Comparison of ENCODE assay signal across 15 cellular contexts in the genomic region with DNA sequence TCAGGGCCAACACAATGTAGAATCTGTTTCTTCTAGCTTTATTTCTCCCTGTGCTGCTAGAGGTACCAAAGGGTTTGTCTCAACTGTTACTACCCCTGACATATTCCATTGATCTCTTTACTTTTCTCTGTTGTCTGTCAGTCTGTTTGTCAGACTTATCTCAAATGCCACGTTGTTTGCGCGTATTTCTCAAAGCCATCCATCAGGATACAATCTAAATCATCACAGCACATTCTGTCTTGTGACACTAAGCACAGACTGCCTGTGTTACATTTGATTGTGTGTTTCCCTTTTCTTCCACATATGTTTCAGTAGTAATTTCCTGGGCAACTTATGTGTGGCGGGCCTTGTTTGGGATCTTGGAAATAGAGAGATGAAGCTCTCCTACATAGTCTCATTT. TPM values are rescaled to one million over a fixed set of nuclear protein-coding genes. Genes with fewer than 3 reads are reported as not detected.
A peak's percentile ranks its signal among the peaks of the same experiment; 100 is the strongest.
DNase-seq lines count a peak whose midpoint lies in the region; ATAC-seq and TF ChIP-seq lines count a peak whose summit lies in the region.
"Had no signal": no experiment of that assay in that cellular context is flagged by ENCODE, and none has a peak within 500 bp of the region (broad histone marks: within the 10 kb centered on the region; RNA-seq: fewer than 3 reads in every experiment).

No MANE protein-coding gene starts in this region.

- H3K4me2 ChIP-seq in neural cell (ENCODE audit: low read length), result no peak overlapping the region

- no peak overlapping the region for H2AFZ ChIP-seq in neural cell (ENCODE audit: low read depth, low read length)

- H3K27ac ChIP-seq in right atrium auricular region, result peak overlapping the region; percentile 54 to 83
- peak overlapping the region; percentile 7 for H3K27ac ChIP-seq in colonic mucosa
- no peak overlapping the region for H3K27ac ChIP-seq in neural cell (ENCODE audit: low read length)
- peak overlapping the region; percentile 86 to 96 for H3K27ac ChIP-seq in uterus

- H3K9me2 ChIP-seq in neural cell (ENCODE audit: insufficient read depth, low read length), result no peaks in the 10 kb centered on the region

- H4K20me1 ChIP-seq in neural cell (ENCODE audit: insufficient read depth), result no peaks in the 10 kb centered on the region

- H3K4me1 ChIP-seq in right atrium auricular region (peaks cover 0 to 42% of the 10 kb centered on the region in 2 donors), colonic mucosa (peaks cover 4% of the 10 kb centered on the region), uterus (peaks cover 8 to 32% of the 10 kb centered on the region in 2 donors)

- ATAC-seq in left ventricle myocardium superior, result no peak
- ATAC-seq: stimulated activated memory B cell treated with anti-CD40 and anti-IgM and Interleukin-4, amounts not matched to agents 10 μg/mL and 1 μg/mL and 100 μg/mL, for 72 hours had no signal

- peaks cover 12% of the 10 kb centered on the region for H3K79me2 ChIP-seq in neural cell (replicated peaks; ENCODE audit: insufficient read depth, low read length)

- TF ChIP-seq CTCF in right atrium auricular region (IDR thresholded peaks at IDR 0.05) (no peak), colonic mucosa (IDR thresholded peaks at IDR 0.05) (no peak), neural cell (IDR thresholded peaks at IDR 0.05; ENCODE audit: poor library complexity, severe bottlenecking) (no peak), uterus (IDR thresholded peaks at IDR 0.05) (no peak)

- no peak for TF ChIP-seq POLR2A in uterus (IDR thresholded peaks at IDR 0.05)

- H3K9me3 ChIP-seq in right atrium auricular region, result no peaks in the 10 kb centered on the region
- no peaks in the 10 kb centered on the region for H3K9me3 ChIP-seq in colonic mucosa
- H3K9me3 ChIP-seq in neural cell (ENCODE audit: low read length), result no peaks in the 10 kb centered on the region
- H3K9me3 ChIP-seq in uterus, result no peaks in the 10 kb centered on the region

- H3K36me3 ChIP-seq in right atrium auricular region (no peaks in the 10 kb centered on the region), colonic mucosa (no peaks in the 10 kb centered on the region), neural cell (ENCODE audit: insufficient read depth, low read length) (no peaks in the 10 kb centered on the region), uterus (no peaks in the 10 kb centered on the region)

- TF ChIP-seq EP300 in neural cell (conservative IDR thresholded peaks at IDR 0.05; ENCODE audit: poor library complexity, severe bottlenecking), result peak; percentile 92

- H3K9ac ChIP-seq in colonic mucosa (ENCODE audit: low read depth in 2 of 2, low read length in 2 of 2) (no peak overlapping the region), neural cell (ENCODE audit: low read length) (no peak overlapping the region)

- no peaks in the 10 kb centered on the region for H3F3A ChIP-seq in neural cell (ENCODE audit: insufficient read depth, low read length, poor library complexity, severe bottlenecking)

- intact Hi-C loops in left ventricle myocardium superior (cut with micrococcal nuclease) (no loop called here), colonic mucosa (cut with DNase I) (no loop called here), uterus (cut with DNase I; ENCODE audit: low total_unique reads) (no loop called here)

- DNase-seq in right atrium auricular region (ENCODE audit: low spot score) (no peak), left ventricle myocardium superior (no peak), colonic mucosa (peak; percentile 11), uterus (no peak), AML-193 (lab: John Stamatoyannopoulos, UW) (no peak), NCI-H526 treated with DMSO at 0.1 percent for 48 hours (lab: John Stamatoyannopoulos, UW) (no peak)
- no peak for DNase-seq in activated CD4-positive, alpha-beta T cell treated with anti-CD3 and anti-CD28 coated beads for 1 hour
- DNase-seq: activated CD4-positive, alpha-beta T cell treated with anti-CD3 and anti-CD28 coated beads, Interleukin-2, amount 50 U/mL, for 4 hours; Karpas-422; midbrain; SIG-M5; small intestine; T1000 had no signal

- no peak for TF ChIP-seq RAD21 in neural cell (conservative IDR thresholded peaks at IDR 0.05)

- H3K27me3 ChIP-seq in right atrium auricular region (no peaks in the 10 kb centered on the region), colonic mucosa (no peaks in the 10 kb centered on the region), neural cell (ENCODE audit: insufficient read depth, low read depth, low read length) (no peaks in the 10 kb centered on the region), uterus (no peaks in the 10 kb centered on the region)

- H3K4me3 ChIP-seq in right atrium auricular region (no peak overlapping the region), colonic mucosa (no peak overlapping the region), neural cell (ENCODE audit: low read length) (no peak overlapping the region), uterus (no peak overlapping the region)

TF ChIP-seq in neural cell, 6 proteins besides CTCF, POLR2A, EP300 and RAD21:
- peak; percentile 79 for TF ChIP-seq POLR2AphosphoS5 (IDR thresholded peaks at IDR 0.05)
- no peak for TF ChIP-seq EZH2 (IDR thresholded peaks at IDR 0.05; ENCODE audit: borderline replicate concordance, insufficient read depth, low read length, poor library complexity, severe bottlenecking)

RNA-seq across cellular contexts. Expression of a gene that starts 30.2 kb away (rescaled TPM):
- total RNA-seq in right atrium auricular region (100 to 1,000 TPM in 1 of 2 donors, 10 to 100 TPM in 1; 85.7 to 112 TPM), left ventricle myocardium superior (89.9 TPM), colonic mucosa (100 to 1,000 TPM in 1 of 2 donors, 10 to 100 TPM in 1; 82.8 to 121 TPM), uterus (100 to 1,000 TPM in 1 of 4 donors, 10 to 100 TPM in 3; 44.1 to 113 (median 58.3) TPM)
- 63.2 and 64.5 TPM in 2 replicates for polyA plus RNA-seq in neural cell
- 84.4 and 89.6 TPM in 2 replicates for polyA minus RNA-seq in neural cell

RNA-seq across cellular contexts. Expression of a gene that starts 30.3 kb away (rescaled TPM):
- 100 to 1,000 TPM; 237 to 268 TPM for total RNA-seq in right atrium auricular region
- 195 TPM for total RNA-seq in left ventricle myocardium superior
- 10 to 100 TPM; 24.4 to 46.1 TPM for total RNA-seq in colonic mucosa
- 174 and 210 TPM in 2 replicates for polyA plus RNA-seq in neural cell
- 79.0 and 86.4 TPM in 2 replicates for polyA minus RNA-seq in neural cell
- total RNA-seq in uterus, result 100 to 1,000 TPM in 3 of 4 donors, 10 to 100 TPM in 1; 67.1 to 250 (median 145) TPM
